Comparison of ENCODE assay signal across 17 cellular contexts in genomic region chr7:50684011-50684701, GRCh38.
DNase-seq lines count a peak whose midpoint lies in the region; ATAC-seq and TF ChIP-seq lines count a peak whose summit lies in the region.
"Had no signal": no experiment of that assay in that cellular context is flagged by ENCODE, and none has a peak within 500 bp of the region (broad histone marks: within the 10 kb centered on the region; RNA-seq: fewer than 3 reads in every experiment).

No MANE protein-coding gene starts in this region.

- H3K79me2 ChIP-seq in PC-9 (ENCODE audit: low read depth) = no peaks in the 10 kb centered on the region

- CTCF ChIA-PET in PC-9 (lab: Charles Lee) = no interaction called here
- CTCF ChIA-PET in CD4-positive, alpha-beta memory T cell (lab: Charles Lee; ENCODE audit: partially characterized antibody) = no interaction called here

- peaks cover 0 to 13% (median 5%) of the 10 kb centered on the region in 9 donors for H3K36me3 ChIP-seq in heart left ventricle
- no peaks in the 10 kb centered on the region for H3K36me3 ChIP-seq in muscle layer of duodenum (ENCODE audit: control insufficient read depth in 1 of 2, insufficient read depth in 2 of 2, low read length in 2 of 2)
- H3K36me3 ChIP-seq in stomach smooth muscle (ENCODE audit: control insufficient read depth in 2 of 2, insufficient read depth in 2 of 2, low read length in 2 of 2) = peaks cover 0 to 3% of the 10 kb centered on the region in 2 donors
- H3K36me3 ChIP-seq in PC-9 (ENCODE audit: low read depth) = peaks cover 5% of the 10 kb centered on the region; the same call in 1 of the 2 replicates
- H3K36me3 ChIP-seq in CD4-positive, alpha-beta memory T cell (ENCODE audit: insufficient read depth, low read length) = no peaks in the 10 kb centered on the region
- H3K36me3 ChIP-seq: MG63 had no signal

- no peak for TF ChIP-seq POLR2A in heart left ventricle (IDR thresholded peaks at IDR 0.05)

- no peak for TF ChIP-seq CTCF in heart left ventricle (IDR thresholded peaks at IDR 0.05)
- TF ChIP-seq CTCF in PC-9 (conservative IDR thresholded peaks at IDR 0.05) = no peak

- H3K9me3 ChIP-seq in heart left ventricle (no peaks in the 10 kb centered on the region), muscle layer of duodenum (ENCODE audit: control insufficient read depth in 1 of 2, low read length in 2 of 2) (no peaks in the 10 kb centered on the region), stomach smooth muscle (ENCODE audit: control insufficient read depth in 2 of 2, low read length in 2 of 2) (no peaks in the 10 kb centered on the region), PC-9 (ENCODE audit: insufficient read depth, low read depth) (no peaks in the 10 kb centered on the region)
- no peaks in the 10 kb centered on the region for H3K9me3 ChIP-seq in CD4-positive, alpha-beta memory T cell (ENCODE audit: control insufficient read depth in 1 of 2, low read length in 2 of 2)
- H3K9me3 ChIP-seq: MG63 had no signal

- H3K27ac Mint-ChIP-seq in CD4-positive, alpha-beta memory T cell = peak overlapping the region in 1 of 7 donors; percentile 54

- H2AFZ ChIP-seq in PC-9 = no peak overlapping the region

- H3K4me1 ChIP-seq in heart left ventricle (peaks cover 7 to 63% (median 48%) of the 10 kb centered on the region in 12 donors), muscle layer of duodenum (ENCODE audit: control insufficient read depth in 1 of 2, insufficient read depth in 2 of 2, low read length in 2 of 2) (peaks cover 22 to 51% of the 10 kb centered on the region in 2 donors), stomach smooth muscle (ENCODE audit: control insufficient read depth, insufficient read depth, low read length) (peaks cover 47% of the 10 kb centered on the region), PC-9 (replicated peaks; ENCODE audit: insufficient read depth) (peaks cover 29% of the 10 kb centered on the region)
- H3K4me1 ChIP-seq in CD4-positive, alpha-beta memory T cell (ENCODE audit: insufficient read depth, low read length) = no peaks in the 10 kb centered on the region

- H3K9me2 ChIP-seq in PC-9 (ENCODE audit: insufficient read depth) = no peaks in the 10 kb centered on the region

- H3K9me3 Mint-ChIP-seq in CD4-positive, alpha-beta memory T cell = peaks cover 0 to 2% (median 0%) of the 10 kb centered on the region in 8 donors

- H3K27me3 ChIP-seq in heart left ventricle = no peaks in the 10 kb centered on the region
- H3K27me3 ChIP-seq in muscle layer of duodenum (ENCODE audit: low read depth, low read length) = no peaks in the 10 kb centered on the region
- no peaks in the 10 kb centered on the region for H3K27me3 ChIP-seq in stomach smooth muscle (ENCODE audit: control insufficient read depth in 1 of 2, insufficient read depth in 2 of 2, low read length in 2 of 2)
- no peaks in the 10 kb centered on the region for H3K27me3 ChIP-seq in PC-9 (ENCODE audit: insufficient read depth, low read depth)
- no peaks in the 10 kb centered on the region for H3K27me3 ChIP-seq in CD4-positive, alpha-beta memory T cell (ENCODE audit: insufficient read depth, low read length)
- H3K27me3 ChIP-seq: MG63 had no signal

- no TSS peak for BruUV-seq in PC-9 (replicated peaks; lab: Mats Ljungman, UMichigan)

- intact Hi-C loops in heart left ventricle (cut with DNase I) = loop anchor here in 4 of 10 donors (5.0 to 10.0 kb wide), 4 partner anchors 458 to 539 kb away; no protein-coding TSS in a partner anchor
- intact Hi-C loops in left cardiac atrium (cut with DNase I) = loop anchor here in 1 of 2 donors (5.0 to 10.0 kb wide), 2 partner anchors 381 to 482 kb away; no protein-coding TSS in a partner anchor
- intact Hi-C loops in PC-9 (cut with micrococcal nuclease; ENCODE audit: unreplicated experiment) = loop anchor here (2.0 kb wide), 1 partner anchor 109 kb away; no protein-coding TSS in a partner anchor
- intact Hi-C loops in CD4-positive, alpha-beta memory T cell (cut with micrococcal nuclease) = no loop called here

- DNase-seq in heart left ventricle (no peak), left cardiac atrium (no peak), glomerular endothelial cell (ENCODE audit: extremely low read depth, low read depth, low spot score) (peak; percentile 56), PC-9 (no peak)
- no peak for DNase-seq in CD4-positive, alpha-beta memory T cell
- no peak for DNase-seq in effector CD8-positive, alpha-beta T cell (lab: John Stamatoyannopoulos, UW)
- DNase-seq: DMS 273 treated with DMSO at 0.1 percent for 48 hours, H7, MG63, NCI-H1092 treated with DMSO at 0.1 percent for 48 hours, NCI-H1694, NCI-H2107, NCI-H446 treated with DMSO at 0.1 percent for 48 hours, RPMI8226 had no signal

- peaks cover 0 to 8% of the 10 kb centered on the region in 2 donors for H3K27me3 Mint-ChIP-seq in CD4-positive, alpha-beta memory T cell

- H3K4me3 ChIP-seq in heart left ventricle (no peak overlapping the region), muscle layer of duodenum (ENCODE audit: low read depth in 1 of 2, low read length in 2 of 2) (no peak overlapping the region), stomach smooth muscle (ENCODE audit: low read length in 2 of 2) (no peak overlapping the region), PC-9 (no peak overlapping the region)
- no peak overlapping the region for H3K4me3 ChIP-seq in CD4-positive, alpha-beta memory T cell (ENCODE audit: low read length in 2 of 2)
- H3K4me3 ChIP-seq: MG63 had no signal

- peaks cover 26% of the 10 kb centered on the region for H4K20me1 ChIP-seq in PC-9 (ENCODE audit: insufficient read depth)

- no peak overlapping the region for H3K4me2 ChIP-seq in PC-9

- POLR2A ChIA-PET in PC-9 (lab: Charles Lee; ENCODE audit: unreplicated experiment) = no interaction called here
- POLR2A ChIA-PET in CD4-positive, alpha-beta memory T cell (lab: Charles Lee; ENCODE audit: partially characterized antibody) = no interaction called here

- H3K27ac ChIP-seq in heart left ventricle (peak overlapping the region in 7 of 12 donors; percentile 16 to 76 (median 48)), muscle layer of duodenum (ENCODE audit: low read length) (peak overlapping the region; percentile 41), stomach smooth muscle (ENCODE audit: low read length) (peak overlapping the region; percentile 37), PC-9 (no peak overlapping the region)
- no peak overlapping the region for H3K27ac ChIP-seq in CD4-positive, alpha-beta memory T cell (ENCODE audit: low read depth, low read length)
- H3K27ac ChIP-seq: 22Rv1 had no signal

- peaks cover 0 to 2% (median under 1%) of the 10 kb centered on the region in 4 donors for H3K4me1 Mint-ChIP-seq in CD4-positive, alpha-beta memory T cell

- no peaks in the 10 kb centered on the region; the same call in none of the 2 replicates for H3F3A ChIP-seq in PC-9 (ENCODE audit: insufficient read depth, low read depth)

- no peaks in the 10 kb centered on the region for H3K36me3 Mint-ChIP-seq in CD4-positive, alpha-beta memory T cell

- no peak overlapping the region for H3K4me3 Mint-ChIP-seq in CD4-positive, alpha-beta memory T cell

- WGBS in heart left ventricle, 4 donors = 83 to 92% (median 87%) methylated on average over 5 of the region's 5 CpGs

- H3K9ac ChIP-seq in stomach smooth muscle (ENCODE audit: low read length in 2 of 2) = peak overlapping the region in 1 of 2 donors; percentile 46

- ATAC-seq in heart left ventricle = peak in 1 of 4 donors; percentile 48
- ATAC-seq in left cardiac atrium = no peak

Comparison
In these comparisons a context has a peak if more than half of its experiments do, and no peak if none do; other contexts are left out.
1. H3K27ac ChIP-seq: peak in heart left ventricle (7 of 12), muscle layer of duodenum (single experiment) and stomach smooth muscle (single experiment); none in PC-9 (single experiment) and CD4-positive, alpha-beta memory T cell (single experiment).